ENCODE assay signal across 8 cellular contexts in the genomic region with DNA sequence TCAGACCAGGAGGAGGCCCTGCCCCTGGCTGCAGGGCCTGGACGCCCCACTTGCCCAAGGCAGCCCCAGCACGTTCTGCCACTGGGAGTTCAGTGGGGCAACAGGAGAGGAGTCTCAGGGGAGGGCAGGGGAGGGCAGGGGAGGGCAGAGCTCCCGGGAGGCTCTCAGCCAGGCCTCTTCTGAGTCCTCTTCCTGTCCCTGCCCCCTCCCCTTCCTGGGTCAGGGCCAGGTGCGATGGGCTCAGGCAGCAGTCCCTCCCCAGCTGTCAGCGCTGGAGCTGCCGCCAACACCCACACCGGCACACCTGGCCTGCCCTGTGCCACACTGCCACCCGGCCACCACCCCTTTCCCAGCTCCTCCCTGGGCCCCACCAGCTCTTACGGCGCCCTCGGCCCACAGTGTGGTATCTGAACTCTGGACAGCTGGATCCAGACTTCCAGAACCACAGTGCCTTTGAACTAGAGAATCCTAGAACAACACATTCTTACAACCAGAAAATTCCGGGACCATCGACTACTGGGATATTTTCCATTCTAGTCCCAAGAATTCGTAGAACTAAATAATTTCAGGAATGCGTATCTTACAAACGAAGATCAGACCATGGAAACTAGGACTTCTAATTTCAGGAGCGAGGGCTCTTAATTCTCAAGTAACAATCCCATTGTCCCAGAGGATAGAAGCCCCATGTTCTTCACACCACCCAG. TPM values are rescaled to one million over a fixed set of nuclear protein-coding genes. Genes with fewer than 3 reads are reported as not detected.
A peak's percentile ranks its signal among the peaks of the same experiment; 100 is the strongest.
DNase-seq lines count a peak whose midpoint lies in the region; ATAC-seq and TF ChIP-seq lines count a peak whose summit lies in the region.
"Had no signal": no experiment of that assay in that cellular context is flagged by ENCODE, and none has a peak within 500 bp of the region (broad histone marks: within the 10 kb centered on the region; RNA-seq: fewer than 3 reads in every experiment).

No MANE protein-coding gene starts in this region.

- H3K9ac ChIP-seq in Loucy (ENCODE audit: low read depth, low read length, poor library complexity, severe bottlenecking), result peak overlapping the region; percentile 26

- TF ChIP-seq CTCF in Loucy (conservative IDR thresholded peaks at IDR 0.05; ENCODE audit: low read length) (no peak), suprapubic skin (IDR thresholded peaks at IDR 0.05) (no peak)

- no peak overlapping the region for H2AFZ ChIP-seq in Loucy (ENCODE audit: low read length)

- WGBS in suprapubic skin, result 46% methylated on average over 9 of the region's 17 CpGs

- H3F3A ChIP-seq in Loucy (ENCODE audit: low read depth), result no peaks in the 10 kb centered on the region

- DNase-seq in SJSA1 (ENCODE audit: low read depth in 1 of 2, low spot score in 2 of 2), result peak in 1 of 2 experiments; percentile 65
- DNase-seq in kidney glomerular epithelial cell (lab: John Stamatoyannopoulos, UW), result peak; percentile 26
- DNase-seq in suprapubic skin (ENCODE audit: low spot score in 2 of 2), result no peak
- DNase-seq in activated T-cell treated with anti-CD3 and anti-CD28 coated beads, Interleukin-2, amount 50 U/mL, for 1 hour, result no peak
- DNase-seq in activated T-cell treated with anti-CD3 and anti-CD28 coated beads, Interleukin-2, amount 50 U/mL, for 72 hours, result no peak
- no peak for DNase-seq in G401 (ENCODE audit: low spot score)

- H3K36me3 Mint-ChIP-seq in activated T-cell treated with anti-CD3 and anti-CD28 coated beads, Interleukin-2, amount 50 U/mL, for 72 hours (ENCODE audit: insufficient read depth in 2 of 2), result no peaks in the 10 kb centered on the region

- TF ChIP-seq EP300 in suprapubic skin (IDR thresholded peaks at IDR 0.05), result no peak

- H3K27me3 ChIP-seq in Loucy (ENCODE audit: insufficient read depth, low read length, poor library complexity, severe bottlenecking), result no peaks in the 10 kb centered on the region
- no peaks in the 10 kb centered on the region for H3K27me3 ChIP-seq in SJSA1 (replicated peaks)
- H3K27me3 ChIP-seq in suprapubic skin, result no peaks in the 10 kb centered on the region

- H4K20me1 ChIP-seq in Loucy (ENCODE audit: insufficient read depth, low read length, poor library complexity, severe bottlenecking), result no peaks in the 10 kb centered on the region

- no peaks in the 10 kb centered on the region for H3K9me2 ChIP-seq in Loucy (replicated peaks; ENCODE audit: low read depth, low read length)

- no peak for TF ChIP-seq POLR2A in suprapubic skin (IDR thresholded peaks at IDR 0.05)

- H3K9me3 Mint-ChIP-seq in activated T-cell treated with anti-CD3 and anti-CD28 coated beads, Interleukin-2, amount 50 U/mL, for 72 hours, result no peaks in the 10 kb centered on the region

- H3K4me2 ChIP-seq in Loucy (ENCODE audit: low read depth, low read length, poor library complexity, severe bottlenecking), result peak overlapping the region; percentile 22
- H3K4me2 ChIP-seq: smooth muscle cell had no signal

- H3K4me1 ChIP-seq in Loucy (ENCODE audit: insufficient read depth, low read length, poor library complexity, severe bottlenecking) (peaks cover 9% of the 10 kb centered on the region), SJSA1 (replicated peaks) (peaks cover 59% of the 10 kb centered on the region), suprapubic skin (peaks cover 56% of the 10 kb centered on the region)

- H3K36me3 ChIP-seq in Loucy (ENCODE audit: insufficient read depth, low read length) (no peaks in the 10 kb centered on the region), SJSA1 (no peaks in the 10 kb centered on the region), suprapubic skin (no peaks in the 10 kb centered on the region)

- H3K4me1 Mint-ChIP-seq in activated T-cell treated with anti-CD3 and anti-CD28 coated beads, Interleukin-2, amount 50 U/mL, for 72 hours (ENCODE audit: low read depth), result peaks cover 9% of the 10 kb centered on the region

- no peak overlapping the region for H3K4me3 Mint-ChIP-seq in activated T-cell treated with anti-CD3 and anti-CD28 coated beads, Interleukin-2, amount 50 U/mL, for 72 hours

- no peak overlapping the region for H3K27ac Mint-ChIP-seq in activated T-cell treated with anti-CD3 and anti-CD28 coated beads, Interleukin-2, amount 50 U/mL, for 72 hours

- H3K27ac ChIP-seq in SJSA1, result peak overlapping the region; percentile 82
- peak overlapping the region; percentile 58 for H3K27ac ChIP-seq in suprapubic skin

- H3K4me3 ChIP-seq in Loucy (ENCODE audit: low read length, poor library complexity, severe bottlenecking) (no peak overlapping the region), SJSA1 (no peak overlapping the region), suprapubic skin (no peak overlapping the region)
- H3K4me3 ChIP-seq: smooth muscle cell had no signal

- in situ Hi-C loops in G401 (cut with HindIII; ENCODE audit: low sequenced_read_pairs), result no loop called here

- ATAC-seq in activated T-cell treated with anti-CD3 and anti-CD28 coated beads, Interleukin-2, amount 50 U/mL, for 72 hours (replicated peaks in 1 of 2), result no peak

- H3K27me3 Mint-ChIP-seq in activated T-cell treated with anti-CD3 and anti-CD28 coated beads, Interleukin-2, amount 50 U/mL, for 72 hours (ENCODE audit: low read depth), result peaks cover 33% of the 10 kb centered on the region

- no peaks in the 10 kb centered on the region for H3K9me3 ChIP-seq in Loucy (ENCODE audit: insufficient read depth, low read depth, low read length)
- no peaks in the 10 kb centered on the region for H3K9me3 ChIP-seq in SJSA1 (replicated peaks)
- no peaks in the 10 kb centered on the region for H3K9me3 ChIP-seq in suprapubic skin

- no peaks in the 10 kb centered on the region for H3K79me2 ChIP-seq in Loucy (ENCODE audit: insufficient read depth, low read length)

RNA-seq across cellular contexts. Expression of a gene that starts 21.8 kb away (rescaled TPM):
- total RNA-seq in SJSA1 (2014; rRNA removed; shearing (Covaris generic)), result 1,074 and 1,435 TPM in 2 replicates
- total RNA-seq in suprapubic skin, result 1,000 to 10,000 TPM; 2,537 to 3,396 (median 3,080) TPM
- total RNA-seq in activated T-cell treated with anti-CD3 and anti-CD28 coated beads, Interleukin-2, amount 50 U/mL, for 72 hours, result 1,000 to 10,000 TPM; 3,380 to 3,455 TPM
- total RNA-seq in G401 (2014; rRNA removed; shearing (Covaris generic)), result 6,349 and 7,167 TPM in 2 replicates

RNA-seq across cellular contexts. Expression of a gene that starts 52.1 kb away (rescaled TPM):
- total RNA-seq in SJSA1 (2014; rRNA removed; shearing (Covaris generic)), result 8.4 and 18.6 TPM in 2 replicates
- 10 to 100 TPM; 34.6 to 52.5 (median 44.3) TPM for total RNA-seq in suprapubic skin
- 1 to 10 TPM; 4.4 to 5.3 TPM for total RNA-seq in activated T-cell treated with anti-CD3 and anti-CD28 coated beads, Interleukin-2, amount 50 U/mL, for 72 hours
- 48.0 and 67.0 TPM in 2 replicates for total RNA-seq in G401 (2014; rRNA removed; shearing (Covaris generic))

RNA-seq across cellular contexts. Expression of a gene that starts 52.9 kb away (rescaled TPM):
- total RNA-seq in SJSA1 (2014; rRNA removed; shearing (Covaris generic)), result 0.13 TPM in 1 of 2 replicates, not detected in the other
- total RNA-seq in suprapubic skin, result 10 to 100 TPM; 10.5 to 20.6 (median 12.0) TPM
- total RNA-seq in activated T-cell treated with anti-CD3 and anti-CD28 coated beads, Interleukin-2, amount 50 U/mL, for 72 hours, result 1 to 10 TPM; 2.9 to 4.6 TPM
- 5.0 and 17.1 TPM in 2 replicates for total RNA-seq in G401 (2014; rRNA removed; shearing (Covaris generic))
